Comparison of ENCODE assay signal across 8 cellular contexts in the genomic region with DNA sequence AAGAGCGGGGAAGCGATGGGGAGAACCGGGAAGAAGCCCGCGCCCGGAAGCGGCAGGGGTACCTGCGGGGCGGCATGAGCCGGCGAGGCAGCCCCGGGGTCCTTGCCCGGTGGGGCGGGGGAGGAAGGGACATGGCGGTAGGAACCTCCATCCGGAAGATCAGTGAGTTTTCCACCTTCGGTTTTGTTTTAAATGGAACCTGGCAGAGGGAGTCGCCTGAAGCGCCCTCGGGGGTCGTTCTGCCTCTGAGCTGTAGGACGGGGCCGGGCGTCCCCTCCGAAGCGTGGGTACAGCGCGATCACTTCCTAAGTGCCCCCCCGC. TPM values are rescaled to one million over a fixed set of nuclear protein-coding genes. Genes with fewer than 3 reads are reported as not detected.
DNase-seq lines count a peak whose midpoint lies in the region; ATAC-seq, FAIRE-seq and TF ChIP-seq lines count a peak whose summit lies in the region.

No MANE protein-coding gene starts in this region.

- no peaks in the 10 kb centered on the region for H3K9me1 ChIP-seq in K562 (ENCODE audit: control insufficient read depth, insufficient read depth, low read length)

- peak overlapping the region; percentile 84 to 94 for H3K18ac ChIP-seq in mesenchymal stem cell (ENCODE audit: low read depth in 1 of 2, low read length in 2 of 2)

- H3K4me3 ChIP-seq in A549 (peak overlapping the region; percentile 97), K562 (peak overlapping the region; percentile 85), mesenchymal stem cell (ENCODE audit: insufficient read depth in 1 of 2, low read depth in 1 of 2, low read length in 2 of 2) (peak overlapping the region; percentile 78 to 85)

- FAIRE-seq in A549 (lab: Jason Lieb, UNC) (no peak), K562 (lab: Jason Lieb, UNC) (no peak)

- no peak overlapping the region for H2AK5ac ChIP-seq in mesenchymal stem cell (ENCODE audit: low read length, severe bottlenecking)

- CTCF ChIA-PET in A549 (lab: Yijun Ruan, JAX), result interaction anchor here (0.7 to 1.5 kb wide), 6 partner anchors 11 to 140 kb away, joined by 3 to 4 read pairs (median 3); no protein-coding TSS in a partner anchor
- CTCF ChIA-PET in K562 (lab: Yijun Ruan, JAX; ENCODE audit: low intra/inter-chr PET ratio), result no interaction called here

- in situ Hi-C loops in K562 (cut with MboI), result no loop called here

- peaks cover 0 to 16% of the 10 kb centered on the region in 2 experiments; a peak in 2 of 5 replicates for H3K27me3 ChIP-seq in K562 (ENCODE audit: control insufficient read depth in 2 of 2, insufficient read depth in 2 of 2, low read length in 2 of 2)
- H3K27me3 ChIP-seq in mesenchymal stem cell (ENCODE audit: control insufficient read depth in 1 of 2, insufficient read depth in 1 of 2, low read length in 2 of 2), result peaks cover 0 to 4% of the 10 kb centered on the region in 2 experiments

- H3K27ac ChIP-seq in A549 (peak overlapping the region; percentile 96), K562 (ENCODE audit: extremely low read depth, low read depth, low read length) (peak overlapping the region; percentile 80), mesenchymal stem cell (ENCODE audit: low read length, poor library complexity, severe bottlenecking) (no peak overlapping the region)

- intact Hi-C loops in K562 (cut with micrococcal nuclease), result loop anchor here (2.0 to 5.0 kb wide), 2 partner anchors 27 to 104 kb away; partner anchors contain the start of gene PITRM1

- ATAC-seq in A549 (peak; percentile 1 to 22; a peak in 5 of 6 replicates), GM18517 (IDR thresholded peaks at IDR 0.05; ENCODE audit: unreplicated experiment) (peak; percentile 2), HG03460 (IDR thresholded peaks at IDR 0.05; ENCODE audit: unreplicated experiment) (peak; percentile 17), K562 (peak; percentile 4)

- peak overlapping the region; percentile 73 for H2AFZ ChIP-seq in K562 (ENCODE audit: low read depth, low read length)
- H2AFZ ChIP-seq in mesenchymal stem cell (ENCODE audit: low read depth, low read length), result peak overlapping the region; percentile 84

- no peak; a peak in 1 of 5 replicates for TF ChIP-seq RAD21 in A549 (conservative IDR thresholded peaks at IDR 0.05 in 1 of 2, IDR thresholded peaks at IDR 0.05 in 1 of 2)
- no peak for TF ChIP-seq RAD21 in K562 (CRISPR knock-in tag; conservative IDR thresholded peaks at IDR 0.05 in 1 of 2, IDR thresholded peaks at IDR 0.05 in 1 of 2)

- DNase-seq in A549 (ENCODE audit: low read depth in 1 of 2, low spot score in 1 of 2) (no peak), K562 (ENCODE audit: extremely low read depth in 1 of 4, low spot score in 3 of 4) (no peak), mesenchymal stem cell (peak; percentile 31), ecto neural progenitor cell (ENCODE audit: low spot score) (no peak), NOMO-1 treated with dmso at 0.1 percent for 144 hours (lab: John Stamatoyannopoulos, UW; ENCODE audit: unreplicated experiment) (no peak), HT-29 (ENCODE audit: low spot score) (no peak)

- peaks cover 4% of the 10 kb centered on the region for H3K79me1 ChIP-seq in mesenchymal stem cell (replicated peaks; ENCODE audit: low read length, poor library complexity, severe bottlenecking)

- H3K9me3 ChIP-seq in A549, result no peaks in the 10 kb centered on the region
- H3K9me3 ChIP-seq in K562 (replicated peaks; ENCODE audit: control insufficient read depth, insufficient read depth, low read depth, low read length), result no peaks in the 10 kb centered on the region
- no peaks in the 10 kb centered on the region for H3K9me3 ChIP-seq in mesenchymal stem cell (ENCODE audit: control insufficient read depth, low read length)

- TF ChIP-seq EP300 in A549 (IDR thresholded peaks at IDR 0.05) (no peak), K562 (IDR thresholded peaks at IDR 0.05; ENCODE audit: low read length) (no peak)

- WGBS in A549 (ENCODE audit: missing lambda C conversion rate), result 0% methylated on average over 2 of the region's 29 CpGs
- WGBS in K562 (ENCODE audit: insufficient coverage, low coverage, missing lambda C conversion rate), result 0% methylated on average over 6 of the region's 29 CpGs
- 2% methylated on average over 28 of the region's 29 CpGs for WGBS in mesenchymal stem cell

- H4K91ac ChIP-seq in mesenchymal stem cell (ENCODE audit: low read length), result peak overlapping the region; percentile 34

- POLR2A ChIA-PET in A549 (lab: Yijun Ruan, JAX), result interaction anchor here (1.5 to 2.0 kb wide), 4 partner anchors 23 to 105 kb away, joined by 6 to 9 read pairs (median 8); partner anchors contain the start of gene PITRM1
- POLR2A ChIA-PET in K562 (lab: Yijun Ruan, JAX), result interaction anchor here (1.1 to 1.5 kb wide), 3 partner anchors 11 to 27 kb away, joined by 3 to 5 read pairs (median 4); no protein-coding TSS in a partner anchor

- peak overlapping the region; percentile 97 for H2BK15ac ChIP-seq in mesenchymal stem cell (ENCODE audit: low read depth, poor library complexity, severe bottlenecking)

- peak overlapping the region; percentile 95 for H2BK120ac ChIP-seq in mesenchymal stem cell (ENCODE audit: low read depth, low read length)

- peaks cover 9% of the 10 kb centered on the region; the same call in 1 of the 2 replicates for H4K20me1 ChIP-seq in K562 (replicated peaks; ENCODE audit: control insufficient read depth, insufficient read depth, low read length)

- H3K9ac ChIP-seq in K562 (ENCODE audit: insufficient read depth in 1 of 2, low read depth in 2 of 2, low read length in 2 of 2) (peak overlapping the region; percentile 80 to 96), mesenchymal stem cell (ENCODE audit: low read length) (peak overlapping the region; percentile 84)

- TF ChIP-seq POLR2A in A549 (IDR thresholded peaks at IDR 0.05; ENCODE audit: low read length) (no peak), K562 (conservative IDR thresholded peaks at IDR 0.05) (no peak)

- peak overlapping the region in 1 of 2 experiments; percentile 6 for H3K4ac ChIP-seq in mesenchymal stem cell (ENCODE audit: low read depth in 1 of 2, low read length in 2 of 2)

- peak overlapping the region; percentile 94 for H3K4me2 ChIP-seq in A549
- peak overlapping the region; percentile 84 for H3K4me2 ChIP-seq in K562 (ENCODE audit: insufficient read depth, low read length)
- H3K4me2 ChIP-seq in mesenchymal stem cell (ENCODE audit: low read length, poor library complexity, severe bottlenecking), result peak overlapping the region; percentile 94

- TSS peak; percentile 38 for BruUV-seq in K562 (replicated peaks; lab: Mats Ljungman, UMichigan)

- H3K36me3 ChIP-seq in K562 (ENCODE audit: control insufficient read depth, insufficient read depth, low read length) (peaks cover 41% of the 10 kb centered on the region), mesenchymal stem cell (ENCODE audit: control insufficient read depth in 1 of 2, insufficient read depth in 2 of 2, low read depth in 1 of 2, low read length in 2 of 2) (peaks cover 2 to 5% of the 10 kb centered on the region in 2 experiments)

- peaks cover 55% of the 10 kb centered on the region for H3K79me2 ChIP-seq in K562 (ENCODE audit: control insufficient read depth, insufficient read depth, low read length)

- H3K14ac ChIP-seq in mesenchymal stem cell (ENCODE audit: low read length in 2 of 2), result peak overlapping the region in 1 of 2 experiments; percentile 68

- H4K8ac ChIP-seq in mesenchymal stem cell (ENCODE audit: low read length), result peak overlapping the region; percentile 86

- H3K4me1 ChIP-seq in A549 (peaks cover 45% of the 10 kb centered on the region), K562 (replicated peaks in 1 of 2; ENCODE audit: control insufficient read depth in 2 of 2, insufficient read depth in 2 of 2, low read length in 2 of 2) (peaks cover 28 to 48% of the 10 kb centered on the region in 2 experiments), mesenchymal stem cell (ENCODE audit: control insufficient read depth, insufficient read depth, low read depth, low read length) (peaks cover 31% of the 10 kb centered on the region)

- H3K23ac ChIP-seq in mesenchymal stem cell (ENCODE audit: low read length in 2 of 2), result peak overlapping the region in 1 of 2 experiments; percentile 86

- no peak overlapping the region for H2BK5ac ChIP-seq in mesenchymal stem cell (ENCODE audit: low read depth, low read length, poor library complexity, severe bottlenecking)

- TF ChIP-seq CTCF in A549 (IDR thresholded peaks at IDR 0.05), result no peak
- TF ChIP-seq CTCF in K562 (IDR thresholded peaks at IDR 0.05 in 2 of 3, conservative IDR thresholded peaks at IDR 0.05 in 1 of 3; ENCODE audit: insufficient read depth in 2 of 3, low read depth in 1 of 3, low read length in 3 of 3), result no peak

- peak overlapping the region; percentile 11 to 35 for H2BK12ac ChIP-seq in mesenchymal stem cell (ENCODE audit: low read length in 2 of 2)

TF ChIP-seq in A549, 52 proteins besides CTCF, POLR2A, EP300 and RAD21 (continues in another document):
- no peak for TF ChIP-seq ESRRA (IDR thresholded peaks at IDR 0.05; ENCODE audit: borderline replicate concordance, low read length)

RNA-seq across cellular contexts. Expression of gene PFKP, which starts 0.5 kb away (rescaled TPM):
- polyA plus RNA-seq in A549 (2011; rRNA removed), result 164 and 166 TPM in 2 replicates
- 360 and 395 TPM in 2 replicates for polyA plus RNA-seq in A549 (2012; cell fraction: cytosol; rRNA removed)
- polyA plus RNA-seq in A549 (2012; cell fraction: nucleus; rRNA removed), result 741 and 798 TPM in 2 replicates
- 273 to 329 TPM (median 279 TPM) in 3 replicates for polyA plus RNA-seq in A549 (2017; fragmentation: RNase III; extraction: RNeasy Plus Mini Kit Qiagen cat#74134 plus additional on column Dnase treatment)
- polyA minus RNA-seq in A549 (2011; rRNA and poly(A)+ RNA removed), result 130 and 164 TPM in 2 replicates
- 153 and 281 TPM in 2 replicates for total RNA-seq in K562 (2011; cell fraction: chromatin; rRNA removed; ENCODE audit: low replicate concordance)
- total RNA-seq in K562 (2011; cell fraction: nucleolus; rRNA removed), result 147 and 149 TPM in 2 replicates
- 120 and 125 TPM in 2 replicates for total RNA-seq in K562 (2011; cell fraction: nucleoplasm; rRNA removed)
- total RNA-seq in K562 (2014; rRNA removed), result 91.6 and 109 TPM in 2 replicates
- 83.2 and 89.5 TPM in 2 replicates for total RNA-seq in K562 (2014; rRNA removed; fragmentation: Illumina TruSeq; extraction: Trizol)
- 62.1 and 65.2 TPM in 2 replicates for total RNA-seq in K562 (2015; rRNA removed; fragmentation: Illumina TruSeq; extraction: Trizol)
- 108 and 116 TPM in 2 replicates for total RNA-seq in K562 (2021)
- polyA plus RNA-seq in K562 (2011; rRNA removed), result 34.7 and 50.3 TPM in 2 replicates
- 29.5 and 50.9 TPM in 2 replicates for polyA plus RNA-seq in K562 (2011; cell fraction: cytosol; rRNA removed)
- 96.2 and 154 TPM in 2 replicates for polyA plus RNA-seq in K562 (2011; cell fraction: nucleus; rRNA removed)
- 94.4 and 95.0 TPM in 2 replicates for polyA plus RNA-seq in K562 (2012)
- 57.4 and 72.3 TPM in 2 replicates for polyA plus RNA-seq in K562 (2014; fragmentation: Illumina TruSeq; extraction: Trizol)
- polyA plus RNA-seq in K562 (2014; fragmentation: Nextera tagmentation; extraction: Ambion mirVana), result 10 to 100 TPM; 23.5 to 30.3 TPM
- 65.2 and 71.1 TPM in 2 replicates for polyA plus RNA-seq in K562 (2014; rRNA removed)
- polyA minus RNA-seq in K562 (2011; rRNA and poly(A)+ RNA removed), result 32.8 and 39.3 TPM in 2 replicates
- 52.9 and 65.4 TPM in 2 replicates for polyA minus RNA-seq in K562 (2011; cell fraction: cytosol; rRNA and poly(A)+ RNA removed)
- 61.7 and 66.5 TPM in 2 replicates for polyA minus RNA-seq in K562 (2011; cell fraction: nucleus; rRNA and poly(A)+ RNA removed)
- 57.2 TPM for polyA plus RNA-seq in mesenchymal stem cell (2013, experiment 1 of 2)
- polyA plus RNA-seq in mesenchymal stem cell (2013, experiment 2 of 2), result 54.3 TPM
- 178 and 185 TPM in 2 replicates for total RNA-seq in HT-29 (2014; rRNA removed; shearing (Covaris generic))

Comparison
In these comparisons a context has a peak if more than half of its experiments do, and no peak if none do; other contexts are left out.
1. Of the 35 proteins assayed by ChIP-seq in both K562 and A549: peak only in K562: none; only in A549: RNF2; in both: none; in neither: 33; mixed calls (peak in some experiments, not most) for 1.